Comparison of ENCODE assay signal across 27 cellular contexts in the genomic region with DNA sequence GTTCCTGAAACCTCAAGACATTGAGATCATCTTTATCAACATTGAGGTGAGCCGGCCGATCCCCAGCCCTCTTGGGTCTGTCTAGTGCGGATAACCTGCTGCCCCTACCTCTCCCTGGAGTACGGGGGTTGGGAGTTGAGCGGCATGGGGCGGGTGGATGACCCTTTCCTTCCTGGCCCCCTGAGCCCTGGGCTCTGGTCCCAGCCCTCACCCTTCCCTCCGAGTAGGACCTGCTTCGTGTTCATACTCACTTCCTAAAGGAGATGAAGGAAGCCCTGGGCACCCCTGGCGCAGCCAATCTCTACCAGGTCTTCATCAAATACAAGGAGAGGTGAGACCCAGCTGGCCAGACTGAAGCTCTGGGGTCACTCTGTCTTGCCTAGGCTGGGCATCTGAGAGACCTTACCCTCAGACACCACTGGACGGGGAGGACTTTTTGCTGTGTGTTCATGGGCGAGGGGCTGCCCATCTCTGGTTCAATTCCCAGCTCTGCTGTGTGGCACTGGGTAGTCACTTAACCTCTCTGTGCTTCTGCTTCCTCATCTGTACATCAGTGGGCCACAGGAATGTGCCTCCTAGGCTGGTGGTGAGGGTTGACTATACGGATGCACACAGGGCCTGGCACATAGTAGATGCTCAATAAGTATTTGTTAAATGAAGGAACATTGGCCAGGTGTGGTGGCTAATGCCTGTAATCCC. TPM values are rescaled to one million over a fixed set of nuclear protein-coding genes. Genes with fewer than 3 reads are reported as not detected.
"Had no signal": no experiment of that assay in that cellular context is flagged by ENCODE, and none has a peak within 500 bp of the region (broad histone marks: within the 10 kb centered on the region; RNA-seq: fewer than 3 reads in every experiment).

No MANE protein-coding gene starts in this region.

- ATAC-seq: activated naive CD4-positive, alpha-beta T cell treated with anti-CD3 and anti-CD28 coated beads, Interleukin-2, amount 50 U/mL, for 72 hours; gastrocnemius medialis; left lung; natural killer cell treated with Interleukin-12 subunit alpha and Interleukin-12 subunit beta and Interleukin-15 and Interleukin-18, amount 100 ng/mL, for 72 hours; psoas muscle; right cardiac atrium; stimulated activated naive B cell treated with anti-CD40 and anti-IgM and Interleukin-4, amounts not matched to agents 10 μg/mL and 1 μg/mL and 100 μg/mL, for 72 hours; T-helper 17 cell had no signal

- H3K4me1 ChIP-seq: colonic mucosa, esophagus squamous epithelium, gastrocnemius medialis, left lung, psoas muscle, transverse colon, uterus had no signal

- H3K4me1 Mint-ChIP-seq: mesothelial cell of epicardium had no signal

- H3K27me3 ChIP-seq: colonic mucosa, gastrocnemius medialis, ovary, transverse colon, uterus had no signal

- H3K27ac ChIP-seq: colonic mucosa, dorsolateral prefrontal cortex, esophagus squamous epithelium, gastrocnemius medialis, left lung, ovary, psoas muscle, transverse colon, uterus had no signal

- H3K27ac Mint-ChIP-seq: activated CD4-positive, alpha-beta memory T cell treated with anti-CD3 and anti-CD28 coated beads, Interleukin-2, amount 10 ng/mL, durations not matched to agents 7 days and 5 days; mesothelial cell of epicardium; stimulated activated naive B cell treated with anti-CD40 and anti-IgM and Interleukin-4, amounts not matched to agents 10 μg/mL and 1 μg/mL and 100 μg/mL, for 72 hours; T-helper 17 cell had no signal

- H3K4me3 Mint-ChIP-seq: activated CD4-positive, alpha-beta memory T cell treated with anti-CD3 and anti-CD28 coated beads, Interleukin-2, amount 10 ng/mL, durations not matched to agents 7 days and 5 days; mesothelial cell of epicardium; natural killer cell treated with Interleukin-12 subunit alpha and Interleukin-12 subunit beta and Interleukin-15 and Interleukin-18, amount 100 ng/mL, for 72 hours; stimulated activated naive B cell treated with anti-CD40 and anti-IgM and Interleukin-4, amounts not matched to agents 10 μg/mL and 1 μg/mL and 100 μg/mL, for 72 hours; T-helper 17 cell had no signal

- FAIRE-seq: astrocyte, small intestine had no signal

- H3K36me3 ChIP-seq: colonic mucosa, esophagus squamous epithelium, gastrocnemius medialis, ovary, transverse colon, uterus had no signal

- DNase-seq: activated CD4-positive, alpha-beta memory T cell treated with anti-CD3 and anti-CD28 coated beads, Interleukin-2, amount 10 ng/mL, durations not matched to agents 7 days and 5 days; activated CD4-positive, alpha-beta T cell treated with anti-CD3 and anti-CD28 coated beads for 48 hours; activated CD4-positive, CD25-positive, alpha-beta regulatory T cell; activated gamma-delta T cell; central memory CD4-positive, alpha-beta T cell; colonic mucosa; esophagus squamous epithelium; gastrocnemius medialis; hippocampal formation; kidney glomerular epithelial cell; left lung; ovary; psoas muscle; right cardiac atrium; small intestine; stimulated activated CD4-positive, alpha-beta T cell treated with anti-CD3 and anti-CD28 coated beads, Interleukin-2, amount 100 ng/mL, for 24 hours; stimulated activated naive B cell treated with anti-CD40 and anti-IgM and Interleukin-4, amounts not matched to agents 10 μg/mL and 1 μg/mL and 100 μg/mL, for 72 hours; SW 1271; T-helper 17 cell; transverse colon; uterus had no signal

- H3K9me3 ChIP-seq: colonic mucosa, gastrocnemius medialis, left lung, psoas muscle, transverse colon had no signal

- H3K27me3 Mint-ChIP-seq: activated CD4-positive, alpha-beta memory T cell treated with anti-CD3 and anti-CD28 coated beads, Interleukin-2, amount 10 ng/mL, durations not matched to agents 7 days and 5 days; natural killer cell treated with Interleukin-12 subunit alpha and Interleukin-12 subunit beta and Interleukin-15 and Interleukin-18, amount 100 ng/mL, for 72 hours; stimulated activated naive B cell treated with anti-CD40 and anti-IgM and Interleukin-4, amounts not matched to agents 10 μg/mL and 1 μg/mL and 100 μg/mL, for 72 hours; T-helper 17 cell had no signal

- H3K9me3 Mint-ChIP-seq: activated naive CD4-positive, alpha-beta T cell treated with anti-CD3 and anti-CD28 coated beads, Interleukin-2, amount 50 U/mL, for 72 hours; natural killer cell treated with Interleukin-12 subunit alpha and Interleukin-12 subunit beta and Interleukin-15 and Interleukin-18, amount 100 ng/mL, for 72 hours had no signal

- H3K4me3 ChIP-seq: colonic mucosa, dorsolateral prefrontal cortex, esophagus squamous epithelium, gastrocnemius medialis, left lung, lung, ovary, psoas muscle, transverse colon, uterus had no signal

RNA-seq across cellular contexts. Expression of a gene that starts 52.7 kb away (rescaled TPM):
- total RNA-seq: astrocyte, mesothelial cell of epicardium had no signal

RNA-seq across cellular contexts. Expression of a gene that starts 58.0 kb away (rescaled TPM):
- total RNA-seq: gastrocnemius medialis had no signal
